ENCODE assay signal across 10 cellular contexts in genomic region chr15:84817461-84818081, GRCh38. TPM values are rescaled to one million over a fixed set of nuclear protein-coding genes. Genes with fewer than 3 reads are reported as not detected.
DNase-seq lines count a peak whose midpoint lies in the region; ATAC-seq and TF ChIP-seq lines count a peak whose summit lies in the region.
"Had no signal": no experiment of that assay in that cellular context is flagged by ENCODE, and none has a peak within 500 bp of the region (broad histone marks: within the 10 kb centered on the region; RNA-seq: fewer than 3 reads in every experiment).

No MANE protein-coding gene starts in this region.

- peak overlapping the region; percentile 58 for H3K27ac Mint-ChIP-seq in stimulated activated effector memory CD8-positive, alpha-beta T cell treated with anti-CD3 and anti-CD28 coated beads, Interleukin-12 subunit alpha, Interleukin-12 subunit beta, amount 100 ng/mL, for 72 hours

- TF ChIP-seq CTCF in dorsolateral prefrontal cortex (IDR thresholded peaks at IDR 0.05 in 54 of 56, conservative IDR thresholded peaks at IDR 0.05 in 2 of 56; ENCODE audit: low read depth in 1 of 56, partially characterized antibody in 56 of 56), result no peak

- no peak for DNase-seq in dorsolateral prefrontal cortex
- DNase-seq in left lobe of liver (ENCODE audit: low spot score), result no peak
- no peak for DNase-seq in stimulated activated effector memory CD8-positive, alpha-beta T cell treated with anti-CD3 and anti-CD28 coated beads, Interleukin-12 subunit alpha, Interleukin-12 subunit beta, amount 100 ng/mL, for 72 hours (ENCODE audit: low spot score in 2 of 2)
- DNase-seq in KG1 (lab: John Stamatoyannopoulos, UW), result no peak
- no peak for DNase-seq in medulla oblongata (ENCODE audit: extremely low spot score)
- DNase-seq in Kasumi-1 (lab: John Stamatoyannopoulos, UW), result no peak
- DNase-seq in ACHN, result no peak
- DNase-seq: central memory CD4-positive, alpha-beta T cell had no signal

- H3K4me1 ChIP-seq in HUES6 (ENCODE audit: control insufficient read depth, insufficient read depth, low read length), result peaks cover 46% of the 10 kb centered on the region

- H3K36me3 Mint-ChIP-seq in stimulated activated effector memory CD8-positive, alpha-beta T cell treated with anti-CD3 and anti-CD28 coated beads, Interleukin-12 subunit alpha, Interleukin-12 subunit beta, amount 100 ng/mL, for 72 hours, result peaks cover 4% of the 10 kb centered on the region
- H3K36me3 Mint-ChIP-seq: naive thymus-derived CD8-positive, alpha-beta T cell had no signal

- ATAC-seq in left lobe of liver, result peak; percentile 15
- no peak for ATAC-seq in stimulated activated effector memory CD8-positive, alpha-beta T cell treated with anti-CD3 and anti-CD28 coated beads, Interleukin-12 subunit alpha, Interleukin-12 subunit beta, amount 100 ng/mL, for 72 hours
- ATAC-seq: naive thymus-derived CD8-positive, alpha-beta T cell had no signal

- H3K4me3 ChIP-seq in HUES6 (ENCODE audit: low read depth, low read length) (peak overlapping the region; percentile 56), dorsolateral prefrontal cortex (peak overlapping the region in 49 of 59 donors; percentile 7 to 60 (median 41))

- in situ Hi-C loops in ACHN (cut with HindIII; ENCODE audit: low pct_ligation_motif_present, low pct_unique_long_range_greater_than_20kb, low sequenced_read_pairs), result no loop called here

- H3K9me3 Mint-ChIP-seq in stimulated activated effector memory CD8-positive, alpha-beta T cell treated with anti-CD3 and anti-CD28 coated beads, Interleukin-12 subunit alpha, Interleukin-12 subunit beta, amount 100 ng/mL, for 72 hours, result no peaks in the 10 kb centered on the region
- H3K9me3 Mint-ChIP-seq: naive thymus-derived CD8-positive, alpha-beta T cell had no signal

- intact Hi-C loops in dorsolateral prefrontal cortex (cut with DNase I), result no loop called here

- peak overlapping the region; percentile 75; the same call in 1 of the 2 replicates for H3K27ac ChIP-seq in HUES6 (ENCODE audit: low read depth, low read length)
- peak overlapping the region in 37 of 59 donors; percentile 7 to 83 (median 64) for H3K27ac ChIP-seq in dorsolateral prefrontal cortex

- no peaks in the 10 kb centered on the region for H3K36me3 ChIP-seq in HUES6 (ENCODE audit: control insufficient read depth, insufficient read depth, low read length)

- no peaks in the 10 kb centered on the region for H3K9me3 ChIP-seq in HUES6 (ENCODE audit: control insufficient read depth, insufficient read depth, low read depth, low read length)

- H3K4me3 Mint-ChIP-seq in stimulated activated effector memory CD8-positive, alpha-beta T cell treated with anti-CD3 and anti-CD28 coated beads, Interleukin-12 subunit alpha, Interleukin-12 subunit beta, amount 100 ng/mL, for 72 hours, result no peak overlapping the region

- peaks cover 12% of the 10 kb centered on the region for H3K4me1 Mint-ChIP-seq in stimulated activated effector memory CD8-positive, alpha-beta T cell treated with anti-CD3 and anti-CD28 coated beads, Interleukin-12 subunit alpha, Interleukin-12 subunit beta, amount 100 ng/mL, for 72 hours

- H3K27me3 ChIP-seq in HUES6 (ENCODE audit: control insufficient read depth, insufficient read depth, low read length), result no peaks in the 10 kb centered on the region
- H3K27me3 ChIP-seq in dorsolateral prefrontal cortex, result no peaks in the 10 kb centered on the region

- peak overlapping the region; percentile 87 for H3K9ac ChIP-seq in HUES6 (ENCODE audit: low read length)

RNA-seq across cellular contexts. Expression of gene ALPK3, which starts 0.4 kb away (rescaled TPM):
- total RNA-seq in dorsolateral prefrontal cortex (10 to 100 TPM in 1 of 120 experiments, 1 to 10 TPM in 119; 1.5 to 11.2 (median 3.8) TPM), left lobe of liver (2.7 TPM)
